15 cellular contexts compared by ENCODE assay signal in the genomic region with DNA sequence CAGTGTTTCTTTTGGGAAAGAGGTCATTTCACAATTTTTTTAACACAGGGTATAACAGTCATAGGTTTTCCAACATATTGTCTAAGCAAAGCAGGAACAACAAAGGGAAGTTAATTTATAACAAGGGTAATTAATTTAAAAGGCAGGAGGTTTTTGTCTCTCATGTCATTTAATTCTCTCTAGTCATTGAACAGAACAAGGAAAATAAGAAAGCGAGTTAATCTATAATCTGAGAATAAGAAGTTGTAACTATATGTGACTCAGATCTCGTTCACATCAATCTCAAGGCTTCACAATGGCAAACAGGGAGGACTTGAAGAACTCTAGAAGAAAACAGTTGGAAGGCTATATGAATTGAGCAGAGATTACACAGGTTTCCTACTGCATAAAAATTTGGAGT.
DNase-seq lines count a peak whose midpoint lies in the region; ATAC-seq and TF ChIP-seq lines count a peak whose summit lies in the region.
"Had no signal": no experiment of that assay in that cellular context is flagged by ENCODE, and none has a peak within 500 bp of the region (broad histone marks: within the 10 kb centered on the region; RNA-seq: fewer than 3 reads in every experiment).

No MANE protein-coding gene starts in this region.

- WGBS in lower leg skin, 2 donors: 87 to 96% methylated on average over 2 of the region's 2 CpGs

- peaks cover 27% of the 10 kb centered on the region for H3K36me3 Mint-ChIP-seq in progenitor cell of endocrine pancreas (ENCODE audit: insufficient read depth)
- no peaks in the 10 kb centered on the region for H3K36me3 Mint-ChIP-seq in T-cell
- no peaks in the 10 kb centered on the region for H3K36me3 Mint-ChIP-seq in activated T-cell treated with anti-CD3 and anti-CD28 coated beads, Interleukin-2, amount 50 U/mL, for 4 hours (ENCODE audit: insufficient read depth)
- H3K36me3 Mint-ChIP-seq: CD8-positive, alpha-beta T cell had no signal

- intact Hi-C loops in lower leg skin (cut with DNase I; ENCODE audit: low total_unique reads): no loop called here

- H3K9me3 Mint-ChIP-seq in progenitor cell of endocrine pancreas (ENCODE audit: low read depth): peaks cover 34% of the 10 kb centered on the region
- no peaks in the 10 kb centered on the region for H3K9me3 Mint-ChIP-seq in T-cell
- H3K9me3 Mint-ChIP-seq in activated T-cell treated with anti-CD3 and anti-CD28 coated beads, Interleukin-2, amount 50 U/mL, for 4 hours: peaks cover 4% of the 10 kb centered on the region
- H3K9me3 Mint-ChIP-seq: CD8-positive, alpha-beta T cell; H9 had no signal

- H3K4me1 Mint-ChIP-seq in progenitor cell of endocrine pancreas (ENCODE audit: low read depth) (peaks cover 19% of the 10 kb centered on the region), T-cell (no peaks in the 10 kb centered on the region)
- no peaks in the 10 kb centered on the region for H3K4me1 Mint-ChIP-seq in activated T-cell treated with anti-CD3 and anti-CD28 coated beads, Interleukin-2, amount 50 U/mL, for 4 hours (ENCODE audit: low read depth)
- H3K4me1 Mint-ChIP-seq: B cell, H9 had no signal

- H3K4me3 ChIP-seq in epithelial cell of proximal tubule (ENCODE audit: low read depth, low read length) (no peak overlapping the region), lower leg skin (ENCODE audit: low read depth, poor library complexity, severe bottlenecking) (no peak overlapping the region)
- H3K4me3 ChIP-seq: BLaER1 treated with 17β-estradiol and CSF1 and Interleukin-3, amounts not matched to agents 10 nM and 100 nM had no signal

- CTCF ChIA-PET in T-cell (lab: Charles Lee): no interaction called here

- no peaks in the 10 kb centered on the region for H3K27me3 Mint-ChIP-seq in progenitor cell of endocrine pancreas
- no peaks in the 10 kb centered on the region for H3K27me3 Mint-ChIP-seq in T-cell
- H3K27me3 Mint-ChIP-seq in activated T-cell treated with anti-CD3 and anti-CD28 coated beads, Interleukin-2, amount 50 U/mL, for 4 hours (ENCODE audit: low read depth): peaks cover 2% of the 10 kb centered on the region
- H3K27me3 Mint-ChIP-seq: B cell had no signal

- ATAC-seq in T-cell (replicated peaks in 1 of 4): no peak
- no peak for ATAC-seq in activated T-cell treated with anti-CD3 and anti-CD28 coated beads, Interleukin-2, amount 50 U/mL, for 4 hours
- ATAC-seq: CD8-positive, alpha-beta T cell had no signal

- POLR2A ChIA-PET in T-cell (lab: Charles Lee): no interaction called here

- TF ChIP-seq CTCF in epithelial cell of proximal tubule (conservative IDR thresholded peaks at IDR 0.05; ENCODE audit: low read depth, low read length): no peak
- TF ChIP-seq CTCF in progenitor cell of endocrine pancreas (IDR thresholded peaks at IDR 0.05; ENCODE audit: unreplicated experiment): no peak
- no peak for TF ChIP-seq CTCF in lower leg skin (IDR thresholded peaks at IDR 0.05)

- DNase-seq in Caki2 (ENCODE audit: low read depth): peak; percentile 92
- DNase-seq in epithelial cell of proximal tubule (ENCODE audit: low read depth): peak; percentile 81
- peak; percentile 84 for DNase-seq in kidney tubule cell (ENCODE audit: low spot score)
- no peak for DNase-seq in progenitor cell of endocrine pancreas (ENCODE audit: low spot score, unreplicated experiment)
- no peak for DNase-seq in stimulated activated CD4-positive, alpha-beta T cell treated with anti-CD3 and anti-CD28 coated beads, Interleukin-2, amount 100 ng/mL, for 24 hours
- no peak for DNase-seq in T-cell
- DNase-seq in lower leg skin (ENCODE audit: low spot score in 2 of 2): no peak
- DNase-seq in activated T-cell treated with anti-CD3 and anti-CD28 coated beads, Interleukin-2, amount 50 U/mL, for 4 hours: no peak
- DNase-seq: 8988T; CD8-positive, alpha-beta T cell; DMS79 treated with DMSO at 0.1 percent for 48 hours; GF-D8; H9 had no signal

- H3K4me3 Mint-ChIP-seq in progenitor cell of endocrine pancreas (ENCODE audit: low read depth): no peak overlapping the region
- H3K4me3 Mint-ChIP-seq in T-cell: no peak overlapping the region
- H3K4me3 Mint-ChIP-seq in activated T-cell treated with anti-CD3 and anti-CD28 coated beads, Interleukin-2, amount 50 U/mL, for 4 hours: no peak overlapping the region
- H3K4me3 Mint-ChIP-seq: B cell; CD8-positive, alpha-beta T cell; H9 had no signal

- in situ Hi-C loops in Caki2 (cut with HindIII; ENCODE audit: low pct_unique_long_range_greater_than_20kb, low sequenced_read_pairs): no loop called here

- H3K27ac Mint-ChIP-seq in progenitor cell of endocrine pancreas (peak overlapping the region; percentile 88), T-cell (no peak overlapping the region)
- H3K27ac Mint-ChIP-seq: B cell; CD8-positive, alpha-beta T cell; H9 had no signal

- TF ChIP-seq POLR2A in lower leg skin (IDR thresholded peaks at IDR 0.05): no peak

Comparison
In these comparisons a context has a peak if more than half of its experiments do, and no peak if none do; other contexts are left out.
1. DNase-seq: peak in Caki2 (single experiment), epithelial cell of proximal tubule (single experiment) and kidney tubule cell (single experiment); none in progenitor cell of endocrine pancreas (single experiment), stimulated activated CD4-positive, alpha-beta T cell treated with anti-CD3 and anti-CD28 coated beads, Interleukin-2, amount 100 ng/mL, for 24 hours (0 of 2), T-cell (0 of 34), lower leg skin (0 of 2) and activated T-cell treated with anti-CD3 and anti-CD28 coated beads, Interleukin-2, amount 50 U/mL, for 4 hours (single experiment).